In the genomic region with DNA sequence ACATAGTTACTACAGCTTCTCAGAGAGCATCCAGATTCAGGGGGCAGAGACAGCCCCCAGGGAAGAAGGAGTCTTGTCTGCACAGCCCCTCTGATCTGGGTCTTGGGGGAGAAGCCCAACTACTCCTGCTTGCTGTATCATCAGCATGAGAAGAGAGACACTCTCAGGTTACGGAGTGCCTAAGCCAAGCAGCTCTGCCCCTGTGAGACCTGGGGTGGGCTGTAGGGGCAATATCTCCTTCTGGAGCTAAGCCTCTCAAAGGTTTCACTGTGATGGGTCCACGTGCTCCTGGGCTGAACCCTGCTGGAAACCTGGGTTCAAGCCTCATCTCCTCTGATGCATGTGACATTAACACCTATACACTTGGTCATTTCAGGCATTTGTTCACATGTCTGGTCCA, we compare ENCODE assay signal across 25 cellular contexts.
"Had no signal": no experiment of that assay in that cellular context is flagged by ENCODE, and none has a peak within 500 bp of the region (broad histone marks: within the 10 kb centered on the region; RNA-seq: fewer than 3 reads in every experiment).

No MANE protein-coding gene starts in this region.

- H3K4me1 ChIP-seq: ascending aorta, testis, transverse colon had no signal

- DNase-seq: activated CD4-positive, alpha-beta T cell treated with anti-CD3 and anti-CD28 coated beads for 4 hours; activated CD4-positive, alpha-beta T cell treated with anti-CD3 and anti-CD28 coated beads, Interleukin-2, amount 50 U/mL, for 48 hours; activated CD8-positive, alpha-beta memory T cell treated with anti-CD3 and anti-CD28 coated beads for 24 hours; activated effector memory CD4-positive, alpha-beta T cell treated with anti-CD3 and anti-CD28 coated beads, Interleukin-2, amount 50 U/mL, for 16 hours; activated naive CD4-positive, alpha-beta T cell treated with anti-CD3 and anti-CD28 coated beads, Interleukin-2, amount 10 ng/mL, durations not matched to agents 7 days and 5 days; activated naive CD8-positive, alpha-beta T cell treated with anti-CD3 and anti-CD28 coated beads, Interleukin-2, amount 10 ng/mL, durations not matched to agents 7 days and 5 days; caudate nucleus; cortex of kidney; foreskin fibroblast; heart left ventricle; hypothalamus; islet precursor cell; left ventricle myocardium superior; naive thymus-derived CD4-positive, alpha-beta T cell; ovary; stimulated activated CD4-positive, alpha-beta T cell treated with anti-CD3 and anti-CD28 coated beads, Interleukin-12 subunit alpha, Interleukin-12 subunit beta, amount 100 ng/mL, for 4 hours; stimulated activated CD4-positive, alpha-beta T cell treated with anti-CD3 and anti-CD28 coated beads, Interleukin-4, amount 100 ng/mL, for 1 hour; stimulated activated naive CD8-positive, alpha-beta T cell treated with anti-CD3 and anti-CD28 coated beads, Interleukin-15, Interleukin-2, amounts not matched to agents 100 U/mL and 50 U/mL, for 24 hours; T-helper 2 cell; testis; transverse colon had no signal

- H3K9me3 ChIP-seq: ovary, testis, transverse colon had no signal

- H3K36me3 ChIP-seq: ascending aorta, heart left ventricle, ovary, transverse colon had no signal

- ATAC-seq: esophagus mucosa; heart left ventricle; left ventricle myocardium superior; naive thymus-derived CD4-positive, alpha-beta T cell; sciatic nerve; stimulated activated naive CD8-positive, alpha-beta T cell treated with anti-CD3 and anti-CD28 coated beads, Interleukin-15, Interleukin-2, amounts not matched to agents 100 U/mL and 50 U/mL, for 24 hours had no signal

- H3K27ac ChIP-seq: ascending aorta, heart left ventricle, ovary, skin epidermis, testis, transverse colon had no signal

- H3K4me3 ChIP-seq: ascending aorta, heart left ventricle, ovary, skin epidermis, testis, transverse colon had no signal

- H3K27me3 ChIP-seq: ascending aorta, heart left ventricle, ovary, testis, transverse colon had no signal
